In the genomic region with DNA sequence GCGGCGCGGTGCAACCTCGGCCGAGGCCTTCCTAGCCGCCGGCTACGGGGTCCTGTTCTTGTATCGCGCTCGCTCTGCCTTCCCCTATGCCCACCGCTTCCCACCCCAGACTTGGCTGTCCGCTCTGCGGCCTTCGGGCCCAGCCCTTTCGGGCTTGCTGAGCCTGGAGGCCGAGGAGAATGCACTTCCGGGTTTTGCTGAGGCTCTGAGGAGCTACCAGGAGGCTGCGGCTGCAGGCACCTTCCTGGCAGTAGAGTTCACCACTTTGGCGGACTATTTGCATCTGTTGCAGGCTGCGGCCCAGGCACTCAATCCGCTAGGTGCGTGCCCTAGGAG, we compare ENCODE assay signal across 9 cellular contexts. TPM values are rescaled to one million over a fixed set of nuclear protein-coding genes. Genes with fewer than 3 reads are reported as not detected.
DNase-seq lines count a peak whose midpoint lies in the region; ATAC-seq and TF ChIP-seq lines count a peak whose summit lies in the region.
"Had no signal": no experiment of that assay in that cellular context is flagged by ENCODE, and none has a peak within 500 bp of the region (broad histone marks: within the 10 kb centered on the region; RNA-seq: fewer than 3 reads in every experiment).

No MANE protein-coding gene starts in this region.

- peak overlapping the region; percentile 99 for H3K27ac ChIP-seq in CD8-positive, alpha-beta memory T cell (ENCODE audit: low read depth, low read length)
- H3K27ac ChIP-seq in OCI-LY7 (ENCODE audit: low read depth, low read length, poor library complexity, severe bottlenecking) (peak overlapping the region; percentile 69), parathyroid adenoma (peak overlapping the region; percentile 99)

- POLR2A ChIA-PET in CD8-positive, alpha-beta memory T cell (lab: Charles Lee), result interaction anchor here (0.6 to 0.8 kb wide), 4 partner anchors 202 to 1094 kb away, joined by 3 read pairs; a partner anchor contains a TSS
- POLR2A ChIA-PET in OCI-LY7 (lab: Charles Lee), result interaction anchor here (0.6 to 1.2 kb wide), 3 partner anchors 140 to 310 kb away, joined by 3 read pairs; a partner anchor contains a TSS

- peak overlapping the region; percentile 80 for H3K9ac ChIP-seq in parathyroid adenoma

- peaks cover 27% of the 10 kb centered on the region for H3K4me1 ChIP-seq in CD8-positive, alpha-beta memory T cell (ENCODE audit: insufficient read depth, low read length)
- H3K4me1 ChIP-seq in OCI-LY7 (ENCODE audit: insufficient read depth, low read length, poor library complexity, severe bottlenecking), result peaks cover 13% of the 10 kb centered on the region
- H3K4me1 ChIP-seq in parathyroid adenoma, result peaks cover 4% of the 10 kb centered on the region

- CTCF ChIA-PET in CD8-positive, alpha-beta memory T cell (lab: Charles Lee), result interaction anchor here (1.6 kb wide), 1 partner anchor 497 kb away, joined by 3 read pairs; no protein-coding TSS in a partner anchor
- CTCF ChIA-PET in OCI-LY7 (lab: Charles Lee; ENCODE audit: unreplicated experiment), result no interaction called here

- DNase-seq in CD8-positive, alpha-beta memory T cell, result peak in 3 of 5 donors; percentile 44 to 78 (median 52)
- DNase-seq in OCI-LY7 (ENCODE audit: low spot score) (peak; percentile 83), head of caudate nucleus (peak in 35 of 42 donors; percentile 23 to 73 (median 47)), ureter (ENCODE audit: low spot score) (peak; percentile 67)
- peak; percentile 62 for DNase-seq in activated naive CD4-positive, alpha-beta T cell treated with Interleukin-2 at 50 U/mL for 16 hours

- H3K36me3 Mint-ChIP-seq in CD8-positive, alpha-beta memory T cell, result peaks cover 0 to 55% (median 9%) of the 10 kb centered on the region in 3 donors

- H3K9me3 ChIP-seq in CD8-positive, alpha-beta memory T cell (ENCODE audit: low read length), result no peaks in the 10 kb centered on the region
- H3K9me3 ChIP-seq in OCI-LY7 (ENCODE audit: low read length), result no peaks in the 10 kb centered on the region
- H3K9me3 ChIP-seq in parathyroid adenoma (ENCODE audit: control insufficient read depth, low read length), result no peaks in the 10 kb centered on the region

- no peaks in the 10 kb centered on the region for H4K20me1 ChIP-seq in OCI-LY7 (ENCODE audit: insufficient read depth, low read length)

- H3K27ac Mint-ChIP-seq in CD8-positive, alpha-beta memory T cell, result peak overlapping the region; percentile 97 to 100 (median 98)

- H3K9me3 Mint-ChIP-seq in CD8-positive, alpha-beta memory T cell, result no peaks in the 10 kb centered on the region

- peak overlapping the region; percentile 79 for H3K4me2 ChIP-seq in OCI-LY7 (ENCODE audit: low read length)
- H3K4me2 ChIP-seq in parathyroid adenoma (ENCODE audit: low read length), result peak overlapping the region; percentile 91

- H3K27me3 Mint-ChIP-seq in CD8-positive, alpha-beta memory T cell, result peaks cover 0 to 4% of the 10 kb centered on the region in 2 donors

- ATAC-seq in GM19351 (IDR thresholded peaks at IDR 0.05; ENCODE audit: unreplicated experiment) (peak; percentile 67), HG03460 (IDR thresholded peaks at IDR 0.05; ENCODE audit: unreplicated experiment) (peak; percentile 51)

- no peaks in the 10 kb centered on the region for H3K27me3 ChIP-seq in CD8-positive, alpha-beta memory T cell (ENCODE audit: insufficient read depth, low read length, poor library complexity, severe bottlenecking)
- H3K27me3 ChIP-seq in parathyroid adenoma (ENCODE audit: control insufficient read depth, insufficient read depth, low read length), result no peaks in the 10 kb centered on the region

- peak overlapping the region; percentile 95 for H3K4me3 ChIP-seq in CD8-positive, alpha-beta memory T cell (ENCODE audit: low read length)
- peak overlapping the region; percentile 74 for H3K4me3 ChIP-seq in OCI-LY7 (ENCODE audit: low read depth, low read length, poor library complexity, severe bottlenecking)
- H3K4me3 ChIP-seq in parathyroid adenoma (ENCODE audit: low read depth, low read length), result peak overlapping the region; percentile 95

- peak overlapping the region; percentile 99 for H2AFZ ChIP-seq in OCI-LY7 (ENCODE audit: low read length)
- peak overlapping the region; percentile 95 for H2AFZ ChIP-seq in parathyroid adenoma

- H3K79me2 ChIP-seq in OCI-LY7 (ENCODE audit: insufficient read depth, low read depth, low read length) (peaks cover 4% of the 10 kb centered on the region; the same call in 1 of the 2 replicates), parathyroid adenoma (peaks cover 5% of the 10 kb centered on the region)

- H3K36me3 ChIP-seq in CD8-positive, alpha-beta memory T cell (ENCODE audit: insufficient read depth, low read length), result peaks cover 25% of the 10 kb centered on the region
- H3K36me3 ChIP-seq in OCI-LY7 (ENCODE audit: insufficient read depth, low read length) (peaks cover 17% of the 10 kb centered on the region; the same call in 1 of the 2 replicates), parathyroid adenoma (ENCODE audit: control insufficient read depth, insufficient read depth, low read length) (no peaks in the 10 kb centered on the region)

- no TSS peak for BruUV-seq in OCI-LY7 (replicated peaks; lab: Mats Ljungman, UMichigan)

- intact Hi-C loops in OCI-LY7 (cut with micrococcal nuclease; ENCODE audit: unreplicated experiment), result loop anchor here (2.0 kb wide), 1 partner anchor 122 kb away; a partner anchor contains a TSS
- intact Hi-C loops in head of caudate nucleus (cut with DNase I), result loop anchor here (2.0 kb wide), 1 partner anchor 122 kb away; a partner anchor contains a TSS

- H3K9me2 ChIP-seq in OCI-LY7 (ENCODE audit: insufficient read depth, low read length), result no peaks in the 10 kb centered on the region

- peaks cover 38 to 51% (median 43%) of the 10 kb centered on the region in 3 donors for H3K4me1 Mint-ChIP-seq in CD8-positive, alpha-beta memory T cell

- TF ChIP-seq CTCF in OCI-LY7 (conservative IDR thresholded peaks at IDR 0.05; ENCODE audit: low read length) (no peak), parathyroid adenoma (IDR thresholded peaks at IDR 0.05) (no peak)

- H3K4me3 Mint-ChIP-seq in CD8-positive, alpha-beta memory T cell, result peak overlapping the region; percentile 85 to 99 (median 92)

RNA-seq across cellular contexts. Expression of a gene that starts 0.4 kb away (rescaled TPM):
- 10 to 100 TPM; 45.3 to 45.7 TPM for total RNA-seq in CD8-positive, alpha-beta memory T cell
- 113 TPM for polyA plus RNA-seq in CD8-positive, alpha-beta memory T cell
- 23.2 and 46.9 TPM in 2 replicates for total RNA-seq in OCI-LY7 (2014; rRNA removed; shearing (Covaris generic))
- total RNA-seq in OCI-LY7 (2022), result 29.2 and 34.9 TPM in 2 replicates
- 77.5 TPM for total RNA-seq in ureter

RNA-seq across cellular contexts. Expression of a gene that starts 0.9 kb away (rescaled TPM):
- under 1 TPM; 0.69 to 0.85 TPM for total RNA-seq in CD8-positive, alpha-beta memory T cell
- not detected for polyA plus RNA-seq in CD8-positive, alpha-beta memory T cell
- not detected in 2 replicates for total RNA-seq in OCI-LY7 (2014; rRNA removed; shearing (Covaris generic))
- total RNA-seq in OCI-LY7 (2022), result not detected in 2 replicates
- total RNA-seq in ureter, result 2.7 TPM
- total RNA-seq: glomerular endothelial cell had no signal

RNA-seq across cellular contexts. Expression of a gene that starts 6.4 kb away (rescaled TPM):
- total RNA-seq in CD8-positive, alpha-beta memory T cell, result 1 to 10 TPM; 1.5 to 1.9 TPM
- 0.58 TPM for polyA plus RNA-seq in CD8-positive, alpha-beta memory T cell
- 0.54 and 2.6 TPM in 2 replicates for total RNA-seq in OCI-LY7 (2014; rRNA removed; shearing (Covaris generic))
- total RNA-seq in OCI-LY7 (2022) (1.9 and 2.6 TPM in 2 replicates), ureter (8.9 TPM)

Comparison
In these comparisons a context has a peak if more than half of its experiments do, and no peak if none do; other contexts are left out.
1. Peak in every context shown above with its lines: DNase-seq, ATAC-seq, H3K4me3 ChIP-seq and H3K27ac ChIP-seq.